8 cellular contexts compared by ENCODE assay signal in genomic region chr4:148834804-148835598, GRCh38.
DNase-seq lines count a peak whose midpoint lies in the region; ATAC-seq and TF ChIP-seq lines count a peak whose summit lies in the region.

No MANE protein-coding gene starts in this region.

- no peak overlapping the region for H3K4me3 Mint-ChIP-seq in osteocyte (ENCODE audit: unreplicated experiment)

- H3K4me3 ChIP-seq in esophagus muscularis mucosa, result no peak overlapping the region

- in situ Hi-C loops in KBM-7 (cut with MboI; ENCODE audit: low pct_unique_long_range_greater_than_20kb, low sequenced_read_pairs), result no loop called here

- TF ChIP-seq POLR2A in esophagus muscularis mucosa (IDR thresholded peaks at IDR 0.05; ENCODE audit: low read depth), result no peak

- DNase-seq in KBM-7 (peak; percentile 64), renal cortical epithelial cell (ENCODE audit: low read depth) (peak; percentile 93), esophagus muscularis mucosa (ENCODE audit: extremely low spot score) (no peak), osteocyte (ENCODE audit: extremely low spot score, unreplicated experiment) (no peak), mucosa of gallbladder (ENCODE audit: low spot score) (no peak), activated gamma-delta T cell treated with Interleukin-2 at 50 U/mL for 16 hours (no peak)

- H3K27ac ChIP-seq in esophagus muscularis mucosa (replicated peaks in 1 of 4), result no peak overlapping the region

- H3K36me3 ChIP-seq in esophagus muscularis mucosa, result no peaks in the 10 kb centered on the region

- H3K4me1 Mint-ChIP-seq in osteocyte (ENCODE audit: unreplicated experiment), result no peaks in the 10 kb centered on the region

- no peak for TF ChIP-seq CTCF in esophagus muscularis mucosa (IDR thresholded peaks at IDR 0.05)
- no peak for TF ChIP-seq CTCF in osteocyte (IDR thresholded peaks at IDR 0.05)

- TF ChIP-seq EP300 in esophagus muscularis mucosa (IDR thresholded peaks at IDR 0.05), result no peak

- no peaks in the 10 kb centered on the region for H3K36me3 Mint-ChIP-seq in osteocyte (ENCODE audit: unreplicated experiment)

- WGBS in esophagus muscularis mucosa, result 41% methylated on average over 6 of the region's 6 CpGs

- intact Hi-C loops in esophagus muscularis mucosa (cut with DNase I), result no loop called here

- H3K27me3 ChIP-seq in esophagus muscularis mucosa, result no peaks in the 10 kb centered on the region

- peaks cover 0 to 6% (median 5%) of the 10 kb centered on the region in 4 donors for H3K4me1 ChIP-seq in esophagus muscularis mucosa

- no peaks in the 10 kb centered on the region for H3K27me3 Mint-ChIP-seq in osteocyte (ENCODE audit: unreplicated experiment)

- ATAC-seq in GM19324 (IDR thresholded peaks at IDR 0.05; ENCODE audit: low FRiP score, unreplicated experiment) (peak; percentile 75), esophagus mucosa (peak; percentile 62)

- peaks cover 0 to 2% (median 0%) of the 10 kb centered on the region in 4 donors for H3K9me3 ChIP-seq in esophagus muscularis mucosa

- no peak overlapping the region for H3K27ac Mint-ChIP-seq in osteocyte (ENCODE audit: unreplicated experiment)

- peaks cover 8% of the 10 kb centered on the region for H3K9me3 Mint-ChIP-seq in osteocyte (ENCODE audit: unreplicated experiment)

Comparison
In these comparisons a context has a peak if more than half of its experiments do, and no peak if none do; other contexts are left out.
1. DNase-seq: peak in KBM-7 (single experiment) and renal cortical epithelial cell (single experiment); none in esophagus muscularis mucosa (single experiment), osteocyte (single experiment), mucosa of gallbladder (single experiment) and activated gamma-delta T cell treated with Interleukin-2 at 50 U/mL for 16 hours (single experiment).